In the genomic region with DNA sequence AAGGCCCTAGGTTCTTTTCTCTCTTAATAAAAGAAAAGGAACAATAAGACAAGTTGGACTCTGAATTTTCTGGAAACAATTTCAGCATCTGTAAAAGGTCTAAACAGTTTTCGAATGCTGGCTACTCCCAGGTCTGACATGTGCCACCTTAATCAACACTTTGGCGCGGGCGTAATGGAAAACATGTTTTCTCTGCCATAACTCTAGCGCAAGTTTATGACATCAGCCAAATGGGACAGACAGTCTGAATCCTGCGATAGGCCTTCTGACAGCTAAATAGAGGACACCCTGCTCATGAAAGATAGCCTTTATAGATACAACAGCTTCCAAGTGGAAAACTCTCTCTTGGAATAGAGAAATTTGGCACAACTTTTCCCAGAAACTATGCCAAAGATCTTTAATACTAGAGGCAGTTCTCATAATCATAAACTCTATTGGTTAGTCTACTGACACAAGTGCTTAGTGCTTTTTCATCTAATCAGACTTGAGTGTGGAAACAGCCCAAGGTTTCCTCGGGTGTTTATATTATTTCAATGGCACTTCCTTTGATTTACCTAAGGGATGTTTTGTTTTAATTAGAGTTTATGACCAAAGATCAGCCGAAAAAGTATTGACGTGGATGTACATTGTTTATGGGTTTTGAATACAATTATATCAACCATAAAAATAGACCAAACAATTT, we compare ENCODE assay signal across 2 cellular contexts.
TF ChIP-seq lines count a peak whose summit lies in the region.

No MANE protein-coding gene starts in this region.

TF ChIP-seq in SK-N-SH, 30 proteins besides CTCF, POLR2A, EP300 and RAD21 (continued from another document):
- no peak for TF ChIP-seq SIN3A (IDR thresholded peaks at IDR 0.05; ENCODE audit: borderline replicate concordance, low read depth, low read length)
- TF ChIP-seq RXRA (IDR thresholded peaks at IDR 0.05; ENCODE audit: borderline replicate concordance, low read depth): no peak
- TF ChIP-seq NFIC (IDR thresholded peaks at IDR 0.05; ENCODE audit: borderline replicate concordance): no peak
- no peak for TF ChIP-seq TCF12 (IDR thresholded peaks at IDR 0.05)
- no peak for TF ChIP-seq FOSL2 (IDR thresholded peaks at IDR 0.05; ENCODE audit: borderline replicate concordance, low read depth)
- TF ChIP-seq FOXM1 (IDR thresholded peaks at IDR 0.05; ENCODE audit: low read depth): no peak
- TF ChIP-seq JUND (IDR thresholded peaks at IDR 0.05): no peak
- TF ChIP-seq ELF1 (IDR thresholded peaks at IDR 0.05): no peak
- no peak for TF ChIP-seq RCOR1 (IDR thresholded peaks at IDR 0.05; ENCODE audit: low read length)
- TF ChIP-seq, protein P1, sequence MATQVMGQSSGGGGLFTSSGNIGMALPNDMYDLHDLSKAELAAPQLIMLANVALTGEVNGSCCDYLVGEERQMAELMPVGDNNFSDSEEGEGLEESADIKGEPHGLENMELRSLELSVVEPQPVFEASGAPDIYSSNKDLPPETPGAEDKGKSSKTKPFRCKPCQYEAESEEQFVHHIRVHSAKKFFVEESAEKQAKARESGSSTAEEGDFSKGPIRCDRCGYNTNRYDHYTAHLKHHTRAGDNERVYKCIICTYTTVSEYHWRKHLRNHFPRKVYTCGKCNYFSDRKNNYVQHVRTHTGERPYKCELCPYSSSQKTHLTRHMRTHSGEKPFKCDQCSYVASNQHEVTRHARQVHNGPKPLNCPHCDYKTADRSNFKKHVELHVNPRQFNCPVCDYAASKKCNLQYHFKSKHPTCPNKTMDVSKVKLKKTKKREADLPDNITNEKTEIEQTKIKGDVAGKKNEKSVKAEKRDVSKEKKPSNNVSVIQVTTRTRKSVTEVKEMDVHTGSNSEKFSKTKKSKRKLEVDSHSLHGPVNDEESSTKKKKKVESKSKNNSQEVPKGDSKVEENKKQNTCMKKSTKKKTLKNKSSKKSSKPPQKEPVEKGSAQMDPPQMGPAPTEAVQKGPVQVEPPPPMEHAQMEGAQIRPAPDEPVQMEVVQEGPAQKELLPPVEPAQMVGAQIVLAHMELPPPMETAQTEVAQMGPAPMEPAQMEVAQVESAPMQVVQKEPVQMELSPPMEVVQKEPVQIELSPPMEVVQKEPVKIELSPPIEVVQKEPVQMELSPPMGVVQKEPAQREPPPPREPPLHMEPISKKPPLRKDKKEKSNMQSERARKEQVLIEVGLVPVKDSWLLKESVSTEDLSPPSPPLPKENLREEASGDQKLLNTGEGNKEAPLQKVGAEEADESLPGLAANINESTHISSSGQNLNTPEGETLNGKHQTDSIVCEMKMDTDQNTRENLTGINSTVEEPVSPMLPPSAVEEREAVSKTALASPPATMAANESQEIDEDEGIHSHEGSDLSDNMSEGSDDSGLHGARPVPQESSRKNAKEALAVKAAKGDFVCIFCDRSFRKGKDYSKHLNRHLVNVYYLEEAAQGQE (IDR thresholded peaks at IDR 0.05; ENCODE audit: low read depth, low read length): no peak
- TF ChIP-seq RFX5 (IDR thresholded peaks at IDR 0.05; ENCODE audit: low read length): no peak
- no peak for TF ChIP-seq MEF2A (IDR thresholded peaks at IDR 0.05; ENCODE audit: borderline replicate concordance, low read depth)
- TF ChIP-seq, protein P2, sequence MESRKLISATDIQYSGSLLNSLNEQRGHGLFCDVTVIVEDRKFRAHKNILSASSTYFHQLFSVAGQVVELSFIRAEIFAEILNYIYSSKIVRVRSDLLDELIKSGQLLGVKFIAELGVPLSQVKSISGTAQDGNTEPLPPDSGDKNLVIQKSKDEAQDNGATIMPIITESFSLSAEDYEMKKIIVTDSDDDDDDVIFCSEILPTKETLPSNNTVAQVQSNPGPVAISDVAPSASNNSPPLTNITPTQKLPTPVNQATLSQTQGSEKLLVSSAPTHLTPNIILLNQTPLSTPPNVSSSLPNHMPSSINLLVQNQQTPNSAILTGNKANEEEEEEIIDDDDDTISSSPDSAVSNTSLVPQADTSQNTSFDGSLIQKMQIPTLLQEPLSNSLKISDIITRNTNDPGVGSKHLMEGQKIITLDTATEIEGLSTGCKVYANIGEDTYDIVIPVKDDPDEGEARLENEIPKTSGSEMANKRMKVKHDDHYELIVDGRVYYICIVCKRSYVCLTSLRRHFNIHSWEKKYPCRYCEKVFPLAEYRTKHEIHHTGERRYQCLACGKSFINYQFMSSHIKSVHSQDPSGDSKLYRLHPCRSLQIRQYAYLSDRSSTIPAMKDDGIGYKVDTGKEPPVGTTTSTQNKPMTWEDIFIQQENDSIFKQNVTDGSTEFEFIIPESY (IDR thresholded peaks at IDR 0.05; ENCODE audit: borderline replicate concordance, low read depth): no peak
- TF ChIP-seq, protein P3, sequence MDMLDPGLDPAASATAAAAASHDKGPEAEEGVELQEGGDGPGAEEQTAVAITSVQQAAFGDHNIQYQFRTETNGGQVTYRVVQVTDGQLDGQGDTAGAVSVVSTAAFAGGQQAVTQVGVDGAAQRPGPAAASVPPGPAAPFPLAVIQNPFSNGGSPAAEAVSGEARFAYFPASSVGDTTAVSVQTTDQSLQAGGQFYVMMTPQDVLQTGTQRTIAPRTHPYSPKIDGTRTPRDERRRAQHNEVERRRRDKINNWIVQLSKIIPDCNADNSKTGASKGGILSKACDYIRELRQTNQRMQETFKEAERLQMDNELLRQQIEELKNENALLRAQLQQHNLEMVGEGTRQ (IDR thresholded peaks at IDR 0.05; ENCODE audit: borderline replicate concordance, low read depth, low read length): no peak
- no peak for TF ChIP-seq NRF1 (IDR thresholded peaks at IDR 0.05; ENCODE audit: low read depth, low read length)
- TF ChIP-seq POLR2AphosphoS5 (IDR thresholded peaks at IDR 0.05; ENCODE audit: low read depth, low read length): no peak

TF ChIP-seq in WTC11, 78 proteins besides CTCF, POLR2A, EP300 and RAD21 (continued from another document):
- TF ChIP-seq CREM (CRISPR knock-in tag; IDR thresholded peaks at IDR 0.05) (no peak), ZNF671 (CRISPR knock-in tag; IDR thresholded peaks at IDR 0.05) (no peak), TEAD1 (CRISPR knock-in tag; IDR thresholded peaks at IDR 0.05) (no peak), FOXK1 (CRISPR knock-in tag; IDR thresholded peaks at IDR 0.05) (no peak), ZBTB21 (CRISPR knock-in tag; IDR thresholded peaks at IDR 0.05; ENCODE audit: borderline replicate concordance) (no peak), NR2C2 (CRISPR knock-in tag; IDR thresholded peaks at IDR 0.05) (no peak), RORB (CRISPR knock-in tag; IDR thresholded peaks at IDR 0.05) (no peak), NR3C1 (CRISPR knock-in tag; conservative IDR thresholded peaks at IDR 0.05; ENCODE audit: low read depth) (no peak), RELA (CRISPR knock-in tag; IDR thresholded peaks at IDR 0.05; ENCODE audit: borderline replicate concordance) (no peak), IRF2 (CRISPR knock-in tag; IDR thresholded peaks at IDR 0.05; ENCODE audit: borderline replicate concordance, low read depth) (no peak)
- TF ChIP-seq, protein P4, sequence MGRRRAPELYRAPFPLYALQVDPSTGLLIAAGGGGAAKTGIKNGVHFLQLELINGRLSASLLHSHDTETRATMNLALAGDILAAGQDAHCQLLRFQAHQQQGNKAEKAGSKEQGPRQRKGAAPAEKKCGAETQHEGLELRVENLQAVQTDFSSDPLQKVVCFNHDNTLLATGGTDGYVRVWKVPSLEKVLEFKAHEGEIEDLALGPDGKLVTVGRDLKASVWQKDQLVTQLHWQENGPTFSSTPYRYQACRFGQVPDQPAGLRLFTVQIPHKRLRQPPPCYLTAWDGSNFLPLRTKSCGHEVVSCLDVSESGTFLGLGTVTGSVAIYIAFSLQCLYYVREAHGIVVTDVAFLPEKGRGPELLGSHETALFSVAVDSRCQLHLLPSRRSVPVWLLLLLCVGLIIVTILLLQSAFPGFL (CRISPR knock-in tag; IDR thresholded peaks at IDR 0.05; ENCODE audit: borderline replicate concordance): no peak
- TF ChIP-seq, protein P5, sequence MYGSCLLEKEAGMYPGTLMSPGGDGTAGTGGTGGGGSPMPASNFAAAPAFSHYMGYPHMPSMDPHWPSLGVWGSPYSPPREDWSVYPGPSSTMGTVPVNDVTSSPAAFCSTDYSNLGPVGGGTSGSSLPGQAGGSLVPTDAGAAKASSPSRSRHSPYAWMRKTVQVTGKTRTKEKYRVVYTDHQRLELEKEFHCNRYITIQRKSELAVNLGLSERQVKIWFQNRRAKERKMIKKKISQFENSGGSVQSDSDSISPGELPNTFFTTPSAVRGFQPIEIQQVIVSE (CRISPR knock-in tag; IDR thresholded peaks at IDR 0.05; ENCODE audit: borderline replicate concordance): no peak
- TF ChIP-seq, protein P6, sequence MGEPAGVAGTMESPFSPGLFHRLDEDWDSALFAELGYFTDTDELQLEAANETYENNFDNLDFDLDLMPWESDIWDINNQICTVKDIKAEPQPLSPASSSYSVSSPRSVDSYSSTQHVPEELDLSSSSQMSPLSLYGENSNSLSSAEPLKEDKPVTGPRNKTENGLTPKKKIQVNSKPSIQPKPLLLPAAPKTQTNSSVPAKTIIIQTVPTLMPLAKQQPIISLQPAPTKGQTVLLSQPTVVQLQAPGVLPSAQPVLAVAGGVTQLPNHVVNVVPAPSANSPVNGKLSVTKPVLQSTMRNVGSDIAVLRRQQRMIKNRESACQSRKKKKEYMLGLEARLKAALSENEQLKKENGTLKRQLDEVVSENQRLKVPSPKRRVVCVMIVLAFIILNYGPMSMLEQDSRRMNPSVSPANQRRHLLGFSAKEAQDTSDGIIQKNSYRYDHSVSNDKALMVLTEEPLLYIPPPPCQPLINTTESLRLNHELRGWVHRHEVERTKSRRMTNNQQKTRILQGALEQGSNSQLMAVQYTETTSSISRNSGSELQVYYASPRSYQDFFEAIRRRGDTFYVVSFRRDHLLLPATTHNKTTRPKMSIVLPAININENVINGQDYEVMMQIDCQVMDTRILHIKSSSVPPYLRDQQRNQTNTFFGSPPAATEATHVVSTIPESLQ (CRISPR knock-in tag; IDR thresholded peaks at IDR 0.05): no peak
- TF ChIP-seq, protein P7, sequence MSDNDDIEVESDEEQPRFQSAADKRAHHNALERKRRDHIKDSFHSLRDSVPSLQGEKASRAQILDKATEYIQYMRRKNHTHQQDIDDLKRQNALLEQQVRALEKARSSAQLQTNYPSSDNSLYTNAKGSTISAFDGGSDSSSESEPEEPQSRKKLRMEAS (CRISPR knock-in tag; IDR thresholded peaks at IDR 0.05): no peak
- TF ChIP-seq, protein P8, sequence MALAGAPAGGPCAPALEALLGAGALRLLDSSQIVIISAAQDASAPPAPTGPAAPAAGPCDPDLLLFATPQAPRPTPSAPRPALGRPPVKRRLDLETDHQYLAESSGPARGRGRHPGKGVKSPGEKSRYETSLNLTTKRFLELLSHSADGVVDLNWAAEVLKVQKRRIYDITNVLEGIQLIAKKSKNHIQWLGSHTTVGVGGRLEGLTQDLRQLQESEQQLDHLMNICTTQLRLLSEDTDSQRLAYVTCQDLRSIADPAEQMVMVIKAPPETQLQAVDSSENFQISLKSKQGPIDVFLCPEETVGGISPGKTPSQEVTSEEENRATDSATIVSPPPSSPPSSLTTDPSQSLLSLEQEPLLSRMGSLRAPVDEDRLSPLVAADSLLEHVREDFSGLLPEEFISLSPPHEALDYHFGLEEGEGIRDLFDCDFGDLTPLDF (CRISPR knock-in tag; IDR thresholded peaks at IDR 0.05): no peak
- TF ChIP-seq, protein P9, sequence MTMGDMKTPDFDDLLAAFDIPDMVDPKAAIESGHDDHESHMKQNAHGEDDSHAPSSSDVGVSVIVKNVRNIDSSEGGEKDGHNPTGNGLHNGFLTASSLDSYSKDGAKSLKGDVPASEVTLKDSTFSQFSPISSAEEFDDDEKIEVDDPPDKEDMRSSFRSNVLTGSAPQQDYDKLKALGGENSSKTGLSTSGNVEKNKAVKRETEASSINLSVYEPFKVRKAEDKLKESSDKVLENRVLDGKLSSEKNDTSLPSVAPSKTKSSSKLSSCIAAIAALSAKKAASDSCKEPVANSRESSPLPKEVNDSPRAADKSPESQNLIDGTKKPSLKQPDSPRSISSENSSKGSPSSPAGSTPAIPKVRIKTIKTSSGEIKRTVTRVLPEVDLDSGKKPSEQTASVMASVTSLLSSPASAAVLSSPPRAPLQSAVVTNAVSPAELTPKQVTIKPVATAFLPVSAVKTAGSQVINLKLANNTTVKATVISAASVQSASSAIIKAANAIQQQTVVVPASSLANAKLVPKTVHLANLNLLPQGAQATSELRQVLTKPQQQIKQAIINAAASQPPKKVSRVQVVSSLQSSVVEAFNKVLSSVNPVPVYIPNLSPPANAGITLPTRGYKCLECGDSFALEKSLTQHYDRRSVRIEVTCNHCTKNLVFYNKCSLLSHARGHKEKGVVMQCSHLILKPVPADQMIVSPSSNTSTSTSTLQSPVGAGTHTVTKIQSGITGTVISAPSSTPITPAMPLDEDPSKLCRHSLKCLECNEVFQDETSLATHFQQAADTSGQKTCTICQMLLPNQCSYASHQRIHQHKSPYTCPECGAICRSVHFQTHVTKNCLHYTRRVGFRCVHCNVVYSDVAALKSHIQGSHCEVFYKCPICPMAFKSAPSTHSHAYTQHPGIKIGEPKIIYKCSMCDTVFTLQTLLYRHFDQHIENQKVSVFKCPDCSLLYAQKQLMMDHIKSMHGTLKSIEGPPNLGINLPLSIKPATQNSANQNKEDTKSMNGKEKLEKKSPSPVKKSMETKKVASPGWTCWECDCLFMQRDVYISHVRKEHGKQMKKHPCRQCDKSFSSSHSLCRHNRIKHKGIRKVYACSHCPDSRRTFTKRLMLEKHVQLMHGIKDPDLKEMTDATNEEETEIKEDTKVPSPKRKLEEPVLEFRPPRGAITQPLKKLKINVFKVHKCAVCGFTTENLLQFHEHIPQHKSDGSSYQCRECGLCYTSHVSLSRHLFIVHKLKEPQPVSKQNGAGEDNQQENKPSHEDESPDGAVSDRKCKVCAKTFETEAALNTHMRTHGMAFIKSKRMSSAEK (CRISPR knock-in tag; IDR thresholded peaks at IDR 0.05; ENCODE audit: borderline replicate concordance): no peak
- TF ChIP-seq, protein P10, sequence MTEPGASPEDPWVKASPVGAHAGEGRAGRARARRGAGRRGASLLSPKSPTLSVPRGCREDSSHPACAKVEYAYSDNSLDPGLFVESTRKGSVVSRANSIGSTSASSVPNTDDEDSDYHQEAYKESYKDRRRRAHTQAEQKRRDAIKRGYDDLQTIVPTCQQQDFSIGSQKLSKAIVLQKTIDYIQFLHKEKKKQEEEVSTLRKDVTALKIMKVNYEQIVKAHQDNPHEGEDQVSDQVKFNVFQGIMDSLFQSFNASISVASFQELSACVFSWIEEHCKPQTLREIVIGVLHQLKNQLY (CRISPR knock-in tag; IDR thresholded peaks at IDR 0.05): no peak
